8 cellular contexts compared by ENCODE assay signal in the genomic region with DNA sequence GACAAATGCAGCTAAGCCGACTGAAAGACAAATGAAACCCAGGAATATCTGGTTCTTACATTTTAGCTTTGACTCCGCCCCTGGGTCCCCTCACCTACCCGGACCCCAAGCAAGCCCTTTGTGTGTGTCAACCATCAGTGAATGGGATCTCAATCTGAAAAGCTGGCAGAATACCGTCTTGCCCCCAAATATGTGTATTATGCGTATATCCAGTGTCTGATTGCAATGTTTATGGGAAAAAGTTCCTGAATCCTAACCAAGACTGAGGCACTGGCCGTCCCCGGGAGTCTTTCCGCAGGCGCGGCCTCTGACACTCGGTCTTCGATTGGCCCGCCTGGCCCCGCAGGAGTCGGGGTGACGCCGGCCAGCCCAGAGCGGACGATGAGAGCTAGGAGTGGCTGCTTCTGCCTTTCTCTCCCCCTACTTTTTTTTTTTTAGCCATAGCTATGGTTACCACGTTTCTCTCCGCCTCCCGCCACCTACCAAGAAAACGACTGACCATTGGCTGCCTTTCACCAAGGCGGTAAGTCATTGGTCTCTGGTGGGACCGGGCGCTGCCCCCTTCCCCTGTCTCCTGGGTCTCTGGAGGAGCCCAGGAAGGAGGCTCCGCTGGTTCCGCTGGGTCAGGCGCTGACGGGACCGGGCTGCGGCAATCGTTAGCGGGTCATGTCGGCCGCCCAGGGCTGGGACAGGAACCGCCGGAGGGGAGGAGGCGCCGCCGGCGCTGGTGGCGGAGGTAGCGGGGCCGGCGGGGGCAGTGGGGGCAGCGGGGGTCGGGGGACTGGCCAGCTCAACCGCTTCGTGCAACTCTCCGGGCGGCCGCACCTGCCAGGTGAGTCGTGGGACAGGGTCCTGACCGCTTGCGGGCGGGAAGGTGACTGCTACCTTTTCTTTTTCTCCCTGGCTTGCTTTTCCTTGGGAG. TPM values are rescaled to one million over a fixed set of nuclear protein-coding genes. Genes with fewer than 3 reads are reported as not detected.
A peak's percentile ranks its signal among the peaks of the same experiment; 100 is the strongest.
DNase-seq lines count a peak whose midpoint lies in the region; ATAC-seq and TF ChIP-seq lines count a peak whose summit lies in the region.

TSS of gene KLHDC10 (plus strand) at position 557 of the 922 bp plus-strand sequence. CDS start at position 667, 110 bp downstream.

- H3K27ac ChIP-seq in PC-9 (peak within 1 kb of the TSS; percentile 78), epithelial cell of prostate (peak within 1 kb of the TSS; percentile 75)

- peak within 1 kb of the TSS; percentile 89 for H2AFZ ChIP-seq in PC-9

- H3K79me2 ChIP-seq in PC-9 (ENCODE audit: low read depth) = peaks cover 46% of the 10 kb centered on the region

- H3K4me2 ChIP-seq in PC-9 = peak within 1 kb of the TSS; percentile 84

- H3K36me3 ChIP-seq in PC-9 (ENCODE audit: low read depth) = 0 out of 2 replicates have a peak, but pooled peaks cover 6% of the 10 kb centered on the region

- peaks cover 14% of the 10 kb centered on the region for H3F3A ChIP-seq in PC-9 (ENCODE audit: insufficient read depth, low read depth)

- CTCF ChIA-PET in PC-9 (lab: Charles Lee) = interaction anchor here (0.5 to 1.5 kb wide), 7 partner anchors 39 to 783 kb away, joined by 3 to 29 read pairs (median 4); no protein-coding TSS in a partner anchor

- intact Hi-C loops in PC-9 (cut with micrococcal nuclease; ENCODE audit: unreplicated experiment) = loop anchor here (1.0 to 10.0 kb wide), 6 partner anchors 121 to 845 kb away; partner anchors contain the start of genes AHCYL2 and TMEM209

- peak; percentile 98 for DNase-seq in DMS153 (lab: John Stamatoyannopoulos, UW)
- peak; percentile 99 for DNase-seq in Jurkat, Clone E6-1 (ENCODE audit: low read depth, low spot score)
- DNase-seq in PC-9 = peak; percentile 98
- peak; percentile 92 for DNase-seq in activated T-cell treated with anti-CD3 and anti-CD28 coated beads, Interleukin-2, amount 50 U/mL, for 1 hour
- DNase-seq in epithelial cell of prostate (ENCODE audit: low read depth, low spot score) = peak; percentile 94
- peak; percentile 98 for DNase-seq in mucosa of gallbladder (ENCODE audit: low spot score)
- DNase-seq in stimulated activated CD8-positive, alpha-beta memory T cell treated with anti-CD3 and anti-CD28 coated beads, Interleukin-4, amount 100 ng/mL, for 4 hours (ENCODE audit: low read depth in 2 of 2, low spot score in 1 of 2) = peak; percentile 90 to 92

- POLR2A ChIA-PET in PC-9 (lab: Charles Lee; ENCODE audit: unreplicated experiment) = interaction anchor here (0.5 to 0.7 kb wide), 8 partner anchors 12 to 1940 kb away, joined by 3 to 12 read pairs (median 3); no protein-coding TSS in a partner anchor

- no peaks in the 10 kb centered on the region for H3K9me3 ChIP-seq in PC-9 (ENCODE audit: insufficient read depth, low read depth)

- no peaks in the 10 kb centered on the region for H3K9me2 ChIP-seq in PC-9 (ENCODE audit: insufficient read depth)

- no peaks in the 10 kb centered on the region for H3K27me3 ChIP-seq in PC-9 (ENCODE audit: insufficient read depth, low read depth)

- no TSS peak for BruUV-seq in PC-9 (replicated peaks; lab: Mats Ljungman, UMichigan)

- TF ChIP-seq CTCF in PC-9 (conservative IDR thresholded peaks at IDR 0.05) = no peak

- H3K4me3 ChIP-seq in Jurkat, Clone E6-1 (ENCODE audit: low read length) = peak within 1 kb of the TSS; percentile 95
- H3K4me3 ChIP-seq in PC-9 = peak within 1 kb of the TSS; percentile 90

- peak; percentile 97 for ATAC-seq in GM21619 (IDR thresholded peaks at IDR 0.05; ENCODE audit: unreplicated experiment)

- H3K4me1 ChIP-seq in PC-9 (replicated peaks; ENCODE audit: insufficient read depth) = peaks cover 22% of the 10 kb centered on the region

- peaks cover 23% of the 10 kb centered on the region for H4K20me1 ChIP-seq in PC-9 (ENCODE audit: insufficient read depth)

RNA-seq across cellular contexts. Expression of gene KLHDC10, which starts in this region (rescaled TPM):
- polyA plus RNA-seq in Jurkat, Clone E6-1 (2012; ENCODE audit: insufficient read depth, insufficient read length) = 18.5 TPM
- total RNA-seq in PC-9 (2021) (46.4 and 47.0 TPM in 2 replicates), mucosa of gallbladder (36.3 TPM)

Comparison
In these comparisons a context has a peak if more than half of its experiments do, and no peak if none do; other contexts are left out.
1. Peak in every context shown above with its lines: DNase-seq, ATAC-seq, H3K4me3 ChIP-seq and H3K27ac ChIP-seq.